In the genomic region with DNA sequence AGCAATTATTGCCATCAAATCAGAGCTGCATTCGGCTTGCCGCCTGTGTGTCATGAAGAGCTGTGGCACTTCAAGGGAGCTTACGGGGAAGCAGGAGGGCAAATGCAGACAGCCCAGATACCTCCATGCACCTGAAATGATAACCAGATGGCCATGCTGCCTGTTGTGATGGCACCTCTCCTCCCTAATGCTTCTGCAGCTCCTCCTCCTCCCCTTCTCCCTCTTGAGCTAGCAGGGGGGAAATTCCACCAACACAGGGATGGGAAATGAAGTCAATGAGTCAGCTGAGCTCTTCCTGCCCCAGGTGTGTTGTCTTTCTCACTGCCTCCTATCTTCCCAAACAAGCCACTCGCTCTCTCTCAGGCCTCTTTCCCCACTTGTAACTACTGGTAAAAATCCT, we compare ENCODE assay signal across 20 cellular contexts.
DNase-seq lines count a peak whose midpoint lies in the region; ATAC-seq lines count a peak whose summit lies in the region.
"Had no signal": no experiment of that assay in that cellular context is flagged by ENCODE, and none has a peak within 500 bp of the region (broad histone marks: within the 10 kb centered on the region; RNA-seq: fewer than 3 reads in every experiment).

No MANE protein-coding gene starts in this region.

- H3K27ac ChIP-seq in angular gyrus (ENCODE audit: low read depth, low read length) = peak overlapping the region; percentile 19

- in situ Hi-C loops in G401 (cut with HindIII; ENCODE audit: low sequenced_read_pairs) = no loop called here

- ATAC-seq in GM19452 (IDR thresholded peaks at IDR 0.05; ENCODE audit: unreplicated experiment) (no peak), left ventricle myocardium superior (no peak)
- ATAC-seq: HepG2, Right ventricle myocardium inferior had no signal

- intact Hi-C loops in left ventricle myocardium superior (cut with micrococcal nuclease) = no loop called here

- DNase-seq in NCI-H2171 treated with DMSO at 0.1 percent for 48 hours (lab: John Stamatoyannopoulos, UW) = peak; percentile 44
- DNase-seq in NCI-H2171 (lab: John Stamatoyannopoulos, UW) = no peak
- DNase-seq in G401 (ENCODE audit: low spot score) = peak; percentile 69
- DNase-seq in iPS-NIHi7 (ENCODE audit: extremely low spot score) = peak; percentile 29
- no peak for DNase-seq in NCI-H345 treated with DMSO at 0.1 percent for 48 hours (lab: John Stamatoyannopoulos, UW; ENCODE audit: unreplicated experiment)
- DNase-seq in left ventricle myocardium superior = no peak
- DNase-seq: Caco-2; CD4-positive, alpha-beta T cell; DMS153; KBM-7; NCI-H1105 treated with DMSO at 0.1 percent for 48 hours; NCI-H1694; NCI-H2081 treated with DMSO at 0.1 percent for 48 hours; NCI-H226; NCI-H748 treated with DMSO at 0.1 percent for 48 hours; NK-92 treated with Interleukin-12 subunit alpha and Interleukin-12 subunit beta, amount 100 ng/mL, for 24 hours had no signal

Comparison
In these comparisons a context has a peak if more than half of its experiments do, and no peak if none do; other contexts are left out.
1. DNase-seq: peak in NCI-H2171 treated with DMSO at 0.1 percent for 48 hours (single experiment), G401 (single experiment) and iPS-NIHi7 (single experiment); none in NCI-H2171 (single experiment), NCI-H345 treated with DMSO at 0.1 percent for 48 hours (single experiment) and left ventricle myocardium superior (single experiment).